ENCODE assay signal across 27 cellular contexts in the genomic region with DNA sequence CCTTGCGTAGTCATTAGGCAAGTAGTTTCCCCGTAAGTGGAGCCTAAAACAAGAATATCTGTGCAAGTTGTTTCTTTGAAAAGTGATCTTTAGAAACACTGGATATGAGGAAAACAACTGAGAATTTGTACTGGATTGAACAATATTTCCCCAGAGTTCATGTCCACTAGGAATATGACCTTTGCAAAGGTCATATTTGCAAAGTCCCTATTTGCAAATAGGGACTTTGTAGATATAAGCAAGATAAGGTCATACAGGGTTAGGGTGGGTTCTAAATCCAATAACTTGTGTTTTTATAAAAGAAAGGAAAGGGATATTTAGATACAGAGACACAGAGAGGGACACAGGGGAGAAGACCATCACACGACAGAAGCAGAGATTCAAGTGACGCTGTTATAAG.
"Had no signal": no experiment of that assay in that cellular context is flagged by ENCODE, and none has a peak within 500 bp of the region (broad histone marks: within the 10 kb centered on the region; RNA-seq: fewer than 3 reads in every experiment).

No MANE protein-coding gene starts in this region.

- DNase-seq: colonic mucosa; cortex of kidney; dermis blood vessel endothelial cell; dorsolateral prefrontal cortex; effector CD4-positive, alpha-beta T cell; effector CD8-positive, alpha-beta T cell; effector memory CD4-positive, alpha-beta T cell; effector memory CD8-positive, alpha-beta T cell; endodermal cell; erythroblast; esophagus squamous epithelium; foreskin fibroblast; foreskin keratinocyte; foreskin melanocyte; gastrocnemius medialis; glutamatergic neuron; head of caudate nucleus; heart left ventricle had no signal

- H3K9me3 ChIP-seq: colonic mucosa, esophagus muscularis mucosa, esophagus squamous epithelium, gastrocnemius medialis, gastroesophageal sphincter, heart left ventricle had no signal

- H3K27me3 ChIP-seq: colonic mucosa, dorsolateral prefrontal cortex, esophagus muscularis mucosa, esophagus squamous epithelium, foreskin keratinocyte, gastrocnemius medialis, gastroesophageal sphincter, heart left ventricle had no signal

- H3K36me3 ChIP-seq: colonic mucosa, esophagus muscularis mucosa, esophagus squamous epithelium, gastrocnemius medialis, gastroesophageal sphincter, heart left ventricle had no signal

- H3K27ac ChIP-seq: colonic mucosa, coronary artery, dorsolateral prefrontal cortex, epithelial cell of prostate, esophagus muscularis mucosa, esophagus squamous epithelium, foreskin keratinocyte, gastrocnemius medialis, gastroesophageal sphincter, heart left ventricle had no signal

- H3K4me3 ChIP-seq: colonic mucosa, coronary artery, dorsolateral prefrontal cortex, esophagus muscularis mucosa, esophagus squamous epithelium, gastrocnemius medialis, gastroesophageal sphincter, heart left ventricle had no signal

- ATAC-seq: effector memory CD8-positive, alpha-beta T cell; esophagus mucosa; foreskin keratinocyte; gastrocnemius medialis; gastroesophageal sphincter; heart left ventricle had no signal

- FAIRE-seq: colon, endometrium, endothelial cell of umbilical vein, frontal cortex had no signal

- H3K4me1 ChIP-seq: colonic mucosa, esophagus muscularis mucosa, esophagus squamous epithelium, foreskin keratinocyte, gastrocnemius medialis, gastroesophageal sphincter, heart left ventricle had no signal
